Comparison of ENCODE assay signal across 9 cellular contexts in the genomic region with DNA sequence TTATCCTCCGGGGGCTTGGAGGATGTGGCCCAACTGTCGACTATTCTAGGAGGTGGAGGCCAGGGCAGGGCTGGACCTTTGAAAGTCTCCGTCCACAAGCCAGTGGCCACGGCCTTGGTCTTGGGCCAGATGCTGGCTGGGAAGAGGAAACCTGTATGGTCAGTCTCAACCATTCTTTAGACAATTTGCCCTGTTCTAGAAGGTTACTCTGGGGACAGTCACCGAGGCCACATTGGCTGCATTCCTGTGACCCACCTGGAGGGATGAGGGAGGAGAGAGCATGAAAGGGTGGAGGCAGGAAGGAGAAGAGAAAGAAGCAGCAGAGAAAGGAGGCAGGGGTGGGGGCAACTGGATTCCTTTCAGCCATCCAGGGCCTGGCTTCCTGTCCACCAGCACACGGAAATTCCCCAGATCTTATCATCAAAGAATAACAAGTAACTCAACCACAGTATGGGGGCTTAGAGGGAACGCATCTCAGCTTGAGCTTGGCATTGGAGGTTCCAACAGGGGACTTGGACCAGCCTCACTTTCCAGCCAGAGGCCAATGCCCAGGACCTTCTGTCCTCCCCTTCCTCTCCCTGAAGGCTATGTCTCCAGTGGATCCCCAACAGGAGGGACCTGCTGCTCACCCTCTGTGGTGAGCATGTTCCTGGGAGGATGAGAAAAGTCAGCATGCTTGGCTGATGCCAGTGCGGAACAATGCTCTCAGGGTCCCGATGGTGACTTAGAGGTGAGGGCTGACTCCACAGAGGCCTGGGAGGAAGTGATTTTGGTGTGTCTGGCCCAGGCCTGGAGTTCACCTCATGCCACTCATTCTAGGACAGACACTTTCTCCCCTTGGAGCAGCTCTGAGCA. TPM values are rescaled to one million over a fixed set of nuclear protein-coding genes. Genes with fewer than 3 reads are reported as not detected.
A peak's percentile ranks its signal among the peaks of the same experiment; 100 is the strongest.
DNase-seq lines count a peak whose midpoint lies in the region; ATAC-seq and TF ChIP-seq lines count a peak whose summit lies in the region.
"Had no signal": no experiment of that assay in that cellular context is flagged by ENCODE, and none has a peak within 500 bp of the region (broad histone marks: within the 10 kb centered on the region; RNA-seq: fewer than 3 reads in every experiment).

No MANE protein-coding gene starts in this region.

- H3K36me3 ChIP-seq in BLaER1 treated with 17β-estradiol and CSF1 and Interleukin-3, amounts not matched to agents 10 nM and 100 nM, result no peaks in the 10 kb centered on the region
- H3K36me3 ChIP-seq in Panc1 (ENCODE audit: control insufficient read depth, insufficient read depth, low read length) (no peaks in the 10 kb centered on the region), mesodermal cell (ENCODE audit: control insufficient read depth, insufficient read depth, low read length) (peaks cover 48% of the 10 kb centered on the region)

- peak overlapping the region in 4 of 11 experiments; percentile 20 to 32 (median 28); a peak in 6 of 22 replicates for H3K27ac ChIP-seq in BLaER1 treated with 17β-estradiol and CSF1 and Interleukin-3, amounts not matched to agents 10 nM and 100 nM
- H3K27ac ChIP-seq in Panc1 (ENCODE audit: low read length) (peak overlapping the region; percentile 83), mesodermal cell (ENCODE audit: low read depth, low read length, severe bottlenecking) (peak overlapping the region; percentile 79)

- peak overlapping the region; percentile 37 to 70 (median 59) for H3K4me2 ChIP-seq in BLaER1 treated with 17β-estradiol and CSF1 and Interleukin-3, amounts not matched to agents 10 nM and 100 nM

- H4K20me1 ChIP-seq in BLaER1 treated with 17β-estradiol and CSF1 and Interleukin-3, amounts not matched to agents 10 nM and 100 nM, result no peaks in the 10 kb centered on the region

- ATAC-seq in Panc1 (peak; percentile 66), GM21723 (IDR thresholded peaks at IDR 0.05; ENCODE audit: unreplicated experiment) (no peak), HG03442 (IDR thresholded peaks at IDR 0.05; ENCODE audit: unreplicated experiment) (no peak)

- no peak overlapping the region for H3K4me3 ChIP-seq in BLaER1 treated with 17β-estradiol and CSF1 and Interleukin-3, amounts not matched to agents 10 nM and 100 nM
- no peak overlapping the region for H3K4me3 ChIP-seq in Panc1 (ENCODE audit: low read depth in 2 of 2, low read length in 2 of 2)
- H3K4me3 ChIP-seq in mesodermal cell (ENCODE audit: extremely low read depth, insufficient read depth, low read length, poor library complexity, severe bottlenecking), result no peak overlapping the region

- in situ Hi-C loops in Panc1 (cut with HindIII; ENCODE audit: low pct_unique_long_range_greater_than_20kb, low sequenced_read_pairs), result no loop called here

- no peaks in the 10 kb centered on the region for H3K9me3 ChIP-seq in BLaER1 treated with 17β-estradiol and CSF1 and Interleukin-3, amounts not matched to agents 10 nM and 100 nM (replicated peaks in 1 of 11)
- H3K9me3 ChIP-seq in Panc1 (ENCODE audit: control insufficient read depth, insufficient read depth, low read depth, low read length) (no peaks in the 10 kb centered on the region), mesodermal cell (ENCODE audit: control insufficient read depth, low read length) (no peaks in the 10 kb centered on the region)

- intact Hi-C loops in Panc1 (cut with micrococcal nuclease; ENCODE audit: unreplicated experiment), result no loop called here

- WGBS in mesodermal cell (ENCODE audit: insufficient coverage in 2 of 2), 2 experiments, result 79 to 98% methylated on average over 6 to 7 of the region's 9 CpGs

- no peak for TF ChIP-seq CTCF in Panc1 (IDR thresholded peaks at IDR 0.05)

- BruUV-seq in Panc1 (replicated peaks; lab: Mats Ljungman, UMichigan), result no TSS peak

- POLR2A ChIA-PET in Panc1 (lab: Charles Lee), result no interaction called here

- H3K27me3 ChIP-seq in BLaER1 treated with 17β-estradiol and CSF1 and Interleukin-3, amounts not matched to agents 10 nM and 100 nM, result no peaks in the 10 kb centered on the region
- H3K27me3 ChIP-seq in Panc1 (ENCODE audit: control insufficient read depth, insufficient read depth, low read length), result no peaks in the 10 kb centered on the region

- no peak for DNase-seq in Panc1 (ENCODE audit: low read depth, low spot score)
- DNase-seq in dedifferentiated amniotic fluid mesenchymal stem cell (ENCODE audit: extremely low spot score), result peak; percentile 19
- no peak for DNase-seq in NCI-H2196 (lab: John Stamatoyannopoulos, UW; ENCODE audit: unreplicated experiment)
- no peak for DNase-seq in COR-L47 (lab: John Stamatoyannopoulos, UW)
- DNase-seq: stimulated activated CD4-positive, alpha-beta T cell treated with anti-CD3 and anti-CD28 coated beads, Interleukin-1b, Interleukin-23, amount 100 ng/mL, for 48 hours had no signal

- CTCF ChIA-PET in Panc1 (lab: Charles Lee), result no interaction called here

- 0 out of 22 replicates have a peak overlapping the region, but pooled peaks of 1 of the 11 experiments have one; percentile 10 for H3K9ac ChIP-seq in BLaER1 treated with 17β-estradiol and CSF1 and Interleukin-3, amounts not matched to agents 10 nM and 100 nM

- peaks cover 13 to 29% (median 16%) of the 10 kb centered on the region in 10 experiments for H3K4me1 ChIP-seq in BLaER1 treated with 17β-estradiol and CSF1 and Interleukin-3, amounts not matched to agents 10 nM and 100 nM
- H3K4me1 ChIP-seq in Panc1 (ENCODE audit: control insufficient read depth, insufficient read depth, low read length) (peaks cover 35% of the 10 kb centered on the region), mesodermal cell (ENCODE audit: control insufficient read depth, insufficient read depth, low read length, poor library complexity, severe bottlenecking) (peaks cover 41% of the 10 kb centered on the region)

RNA-seq across cellular contexts. Expression of a gene that starts 30.4 kb away (rescaled TPM):
- total RNA-seq in Panc1 (2021; ENCODE audit: unreplicated experiment), result 113 TPM
- polyA plus RNA-seq in Panc1 (2012; ENCODE audit: insufficient read length), result 205 TPM
- 118 TPM for polyA plus RNA-seq in mesodermal cell (2013, experiment 1 of 2)
- 115 TPM for polyA plus RNA-seq in mesodermal cell (2013, experiment 2 of 2)
